ENCODE assay signal across 1 cellular context in genomic region chr19:17245535-17245984, GRCh38.
TF ChIP-seq lines count a peak whose summit lies in the region.

Gene NR2F6, minus strand, starts transcription at chr19:17245919. Its CDS starts 699 bp downstream, at chr19:17245220.

TF ChIP-seq in K562, 482 proteins besides CTCF, POLR2A, EP300 and RAD21 (continued from another document):
- TF ChIP-seq, protein P1, sequence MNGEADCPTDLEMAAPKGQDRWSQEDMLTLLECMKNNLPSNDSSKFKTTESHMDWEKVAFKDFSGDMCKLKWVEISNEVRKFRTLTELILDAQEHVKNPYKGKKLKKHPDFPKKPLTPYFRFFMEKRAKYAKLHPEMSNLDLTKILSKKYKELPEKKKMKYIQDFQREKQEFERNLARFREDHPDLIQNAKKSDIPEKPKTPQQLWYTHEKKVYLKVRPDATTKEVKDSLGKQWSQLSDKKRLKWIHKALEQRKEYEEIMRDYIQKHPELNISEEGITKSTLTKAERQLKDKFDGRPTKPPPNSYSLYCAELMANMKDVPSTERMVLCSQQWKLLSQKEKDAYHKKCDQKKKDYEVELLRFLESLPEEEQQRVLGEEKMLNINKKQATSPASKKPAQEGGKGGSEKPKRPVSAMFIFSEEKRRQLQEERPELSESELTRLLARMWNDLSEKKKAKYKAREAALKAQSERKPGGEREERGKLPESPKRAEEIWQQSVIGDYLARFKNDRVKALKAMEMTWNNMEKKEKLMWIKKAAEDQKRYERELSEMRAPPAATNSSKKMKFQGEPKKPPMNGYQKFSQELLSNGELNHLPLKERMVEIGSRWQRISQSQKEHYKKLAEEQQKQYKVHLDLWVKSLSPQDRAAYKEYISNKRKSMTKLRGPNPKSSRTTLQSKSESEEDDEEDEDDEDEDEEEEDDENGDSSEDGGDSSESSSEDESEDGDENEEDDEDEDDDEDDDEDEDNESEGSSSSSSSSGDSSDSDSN (IDR thresholded peaks at IDR 0.05; ENCODE audit: borderline replicate concordance in 1 of 2, low read depth in 2 of 2, low read length in 2 of 2), result 0 out of 4 replicates have a peak, but pooled peaks of 1 of the 2 experiments have one; percentile 10
- peak; percentile 67 for TF ChIP-seq POLR2G (IDR thresholded peaks at IDR 0.05; ENCODE audit: low read depth, low read length)
- peak in 1 of 2 experiments; percentile 53 for TF ChIP-seq E2F6 (IDR thresholded peaks at IDR 0.05; ENCODE audit: borderline replicate concordance in 1 of 2, extremely low read depth in 1 of 2, insufficient read depth in 1 of 2, insufficient read length in 1 of 2, low read depth in 1 of 2, low read length in 1 of 2, poor library complexity in 1 of 2, severe bottlenecking in 1 of 2)
- TF ChIP-seq NELFE (IDR thresholded peaks at IDR 0.05; ENCODE audit: insufficient read depth, insufficient read length), result no peak
- TF ChIP-seq ZNF197 (CRISPR knock-in tag; IDR thresholded peaks at IDR 0.05; ENCODE audit: low read depth), result 0 out of 2 replicates have a peak, but pooled peaks have one; percentile 56
- TF ChIP-seq CXXC5 (CRISPR knock-in tag; IDR thresholded peaks at IDR 0.05), result peak; percentile 56
- TF ChIP-seq, protein P2, sequence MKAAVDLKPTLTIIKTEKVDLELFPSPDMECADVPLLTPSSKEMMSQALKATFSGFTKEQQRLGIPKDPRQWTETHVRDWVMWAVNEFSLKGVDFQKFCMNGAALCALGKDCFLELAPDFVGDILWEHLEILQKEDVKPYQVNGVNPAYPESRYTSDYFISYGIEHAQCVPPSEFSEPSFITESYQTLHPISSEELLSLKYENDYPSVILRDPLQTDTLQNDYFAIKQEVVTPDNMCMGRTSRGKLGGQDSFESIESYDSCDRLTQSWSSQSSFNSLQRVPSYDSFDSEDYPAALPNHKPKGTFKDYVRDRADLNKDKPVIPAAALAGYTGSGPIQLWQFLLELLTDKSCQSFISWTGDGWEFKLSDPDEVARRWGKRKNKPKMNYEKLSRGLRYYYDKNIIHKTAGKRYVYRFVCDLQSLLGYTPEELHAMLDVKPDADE (conservative IDR thresholded peaks at IDR 0.05; ENCODE audit: control insufficient read depth, low read depth, low read length), result peak; percentile 48; the same call in 1 of the 2 replicates
- TF ChIP-seq PHF8 (IDR thresholded peaks at IDR 0.05; ENCODE audit: borderline replicate concordance, low read length), result peak; percentile 45; the same call in 1 of the 2 replicates
- peak; percentile 55; the same call in 1 of the 2 replicates for TF ChIP-seq POLR2AphosphoS5 (IDR thresholded peaks at IDR 0.05; ENCODE audit: control insufficient read depth, insufficient read depth, low read depth, low read length)
- TF ChIP-seq ZFX (CRISPR knock-in tag; IDR thresholded peaks at IDR 0.05), result no peak; the same call in 1 of the 2 replicates
- TF ChIP-seq TBP (optimal IDR thresholded peaks at IDR 0.05; ENCODE audit: low read depth, low read length), result peak; percentile 9
- TF ChIP-seq FOXM1 (IDR thresholded peaks at IDR 0.05; ENCODE audit: low read depth), result no peak
- no peak for TF ChIP-seq FOXM1 (CRISPR knock-in tag; IDR thresholded peaks at IDR 0.05; ENCODE audit: low read depth)
- TF ChIP-seq KDM5B (IDR thresholded peaks at IDR 0.05; ENCODE audit: insufficient replicate concordance, low read depth, low read length), result peak; percentile 57
- TF ChIP-seq CCNT2 (IDR thresholded peaks at IDR 0.05; ENCODE audit: borderline replicate concordance, extremely low read depth, insufficient read length, low read depth, low read length), result peak; percentile 32
- TF ChIP-seq RAD51 (IDR thresholded peaks at IDR 0.05; ENCODE audit: borderline replicate concordance, low read depth), result no peak
- TF ChIP-seq FUS (optimal IDR thresholded peaks at IDR 0.05; ENCODE audit: low read depth, low read length), result no peak
- TF ChIP-seq RBBP5 (IDR thresholded peaks at IDR 0.05; ENCODE audit: borderline replicate concordance, insufficient read depth, low read length, poor library complexity, severe bottlenecking), result peak; percentile 29
